Comparison of ENCODE assay signal across 8 cellular contexts in the genomic region with DNA sequence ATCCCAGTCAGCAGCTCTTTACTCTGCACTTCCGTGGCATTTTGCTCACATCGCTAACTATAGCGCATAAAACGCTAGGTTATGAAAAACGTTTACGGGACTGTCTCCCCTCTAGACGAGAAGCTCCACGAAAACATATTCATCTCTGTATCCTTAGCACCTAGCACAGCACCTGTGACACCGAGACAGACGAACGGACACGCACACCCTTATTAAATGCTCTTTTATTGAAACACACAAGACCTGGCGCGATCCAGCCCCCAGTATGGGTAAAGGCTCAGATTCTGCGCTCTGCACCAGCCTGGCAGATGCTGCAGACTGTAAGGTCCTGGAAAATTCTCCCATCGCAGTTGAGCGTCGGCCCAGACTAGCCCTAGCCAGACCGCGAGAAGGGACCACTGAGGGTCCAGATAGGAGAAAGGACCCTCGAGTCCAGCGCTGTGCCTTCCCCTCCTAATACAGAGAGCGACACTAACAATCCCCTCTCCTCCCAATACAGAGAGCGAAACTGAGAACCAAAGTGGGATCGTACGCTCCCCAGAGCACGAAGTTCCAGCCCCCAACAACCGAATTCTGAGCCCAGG. TPM values are rescaled to one million over a fixed set of nuclear protein-coding genes. Genes with fewer than 3 reads are reported as not detected.
DNase-seq lines count a peak whose midpoint lies in the region; ATAC-seq and TF ChIP-seq lines count a peak whose summit lies in the region.

No MANE protein-coding gene starts in this region.

- intact Hi-C loops in sigmoid colon (cut with DNase I) = no loop called here

- no peak for TF ChIP-seq POLR2A in sigmoid colon (IDR thresholded peaks at IDR 0.05)

- H3K9me3 ChIP-seq in iPS-18c (ENCODE audit: control insufficient read depth, insufficient read depth, low read length) (no peaks in the 10 kb centered on the region), sigmoid colon (no peaks in the 10 kb centered on the region)

- no peak for TF ChIP-seq EP300 in sigmoid colon (IDR thresholded peaks at IDR 0.05)

- TF ChIP-seq CTCF in sigmoid colon (IDR thresholded peaks at IDR 0.05) = no peak

- peaks cover 0 to 6% (median 0%) of the 10 kb centered on the region in 4 donors for H3K36me3 ChIP-seq in sigmoid colon

- DNase-seq in C1 segment of cervical spinal cord (lab: John Stamatoyannopoulos, UW) (peak in 9 of 14 donors; percentile 6 to 44 (median 34)), NCI-H82 treated with DMSO at 0.1 percent for 48 hours (lab: John Stamatoyannopoulos, UW; ENCODE audit: unreplicated experiment) (peak; percentile 21), astrocyte of the hippocampus (ENCODE audit: low read depth, low spot score) (peak; percentile 64), sigmoid colon (no peak), GOT3 (lab: John Stamatoyannopoulos, UW) (no peak)

- H3K4me3 ChIP-seq in iPS-18c (ENCODE audit: insufficient read depth, low read depth, low read length) = peak overlapping the region; percentile 95
- peak overlapping the region; percentile 86 to 93 (median 91) for H3K4me3 ChIP-seq in sigmoid colon

- peaks cover 0 to 32% (median 16%) of the 10 kb centered on the region in 4 donors for H3K4me1 ChIP-seq in sigmoid colon

- H3K27ac ChIP-seq in sigmoid colon = peak overlapping the region; percentile 77 to 87 (median 82)

- 0% methylated on average over 28 of the region's 28 CpGs for WGBS in sigmoid colon, 2 donors

- ATAC-seq in GM19023 (IDR thresholded peaks at IDR 0.05; ENCODE audit: unreplicated experiment) (peak; percentile 36), HG03135 (IDR thresholded peaks at IDR 0.05; ENCODE audit: unreplicated experiment) (peak; percentile 50)

- H3K27me3 ChIP-seq in sigmoid colon = no peaks in the 10 kb centered on the region

RNA-seq across cellular contexts. Expression of a gene that starts 0.6 kb away (rescaled TPM):
- total RNA-seq in sigmoid colon = 10 to 100 TPM; 41.9 to 53.2 (median 48.1) TPM
- 10 to 100 TPM in 1 of 3 donors, 1 to 10 TPM in 2; 3.9 to 21.3 (median 7.2) TPM for polyA plus RNA-seq in sigmoid colon

RNA-seq across cellular contexts. Expression of a gene that starts 31.2 kb away (rescaled TPM):
- total RNA-seq in sigmoid colon = 100 to 1,000 TPM in 1 of 4 donors, 10 to 100 TPM in 3; 67.9 to 104 (median 83.3) TPM
- polyA plus RNA-seq in sigmoid colon = 10 to 100 TPM; 59.2 to 67.9 (median 66.4) TPM

Comparison
In these comparisons a context has a peak if more than half of its experiments do, and no peak if none do; other contexts are left out.
1. DNase-seq: peak in C1 segment of cervical spinal cord (9 of 14), NCI-H82 treated with DMSO at 0.1 percent for 48 hours (single experiment) and astrocyte of the hippocampus (single experiment); none in sigmoid colon (single experiment) and GOT3 (single experiment).